ENCODE assay signal across 12 cellular contexts in genomic region chr7:2869981-2870380, GRCh38. TPM values are rescaled to one million over a fixed set of nuclear protein-coding genes. Genes with fewer than 3 reads are reported as not detected.
DNase-seq lines count a peak whose midpoint lies in the region; ATAC-seq and TF ChIP-seq lines count a peak whose summit lies in the region.
"Had no signal": no experiment of that assay in that cellular context is flagged by ENCODE, and none has a peak within 500 bp of the region (broad histone marks: within the 10 kb centered on the region; RNA-seq: fewer than 3 reads in every experiment).

No MANE protein-coding gene starts in this region.

- H3K36me3 ChIP-seq in BLaER1 treated with 17β-estradiol and CSF1 and Interleukin-3, amounts not matched to agents 10 nM and 100 nM, result no peaks in the 10 kb centered on the region
- H3K36me3 ChIP-seq in DND-41 (ENCODE audit: insufficient read depth, low read length), result no peaks in the 10 kb centered on the region

- H3K36me3 Mint-ChIP-seq in activated CD4-positive, alpha-beta memory T cell treated with anti-CD3 and anti-CD28 coated beads, Interleukin-2, amount 10 ng/mL, durations not matched to agents 7 days and 5 days (ENCODE audit: low read depth), result no peaks in the 10 kb centered on the region
- H3K36me3 Mint-ChIP-seq in naive thymus-derived CD8-positive, alpha-beta T cell, result no peaks in the 10 kb centered on the region
- no peaks in the 10 kb centered on the region for H3K36me3 Mint-ChIP-seq in HFFc6 (ENCODE audit: low read depth)

- peak overlapping the region; percentile 66 for H3K27ac Mint-ChIP-seq in activated CD4-positive, alpha-beta memory T cell treated with anti-CD3 and anti-CD28 coated beads, Interleukin-2, amount 10 ng/mL, durations not matched to agents 7 days and 5 days
- H3K27ac Mint-ChIP-seq in naive thymus-derived CD8-positive, alpha-beta T cell, result peak overlapping the region; percentile 47 to 94 (median 78)
- H3K27ac Mint-ChIP-seq in HFFc6, result no peak overlapping the region

- ATAC-seq in DND-41 (ENCODE audit: insufficient read depth, low read depth) (no peak), GM21423 (IDR thresholded peaks at IDR 0.05; ENCODE audit: unreplicated experiment) (no peak)
- no peak for ATAC-seq in naive thymus-derived CD8-positive, alpha-beta T cell

- CTCF ChIA-PET in activated CD4-positive, alpha-beta memory T cell treated with anti-CD3 and anti-CD28 coated beads, Interleukin-2, amount 10 ng/mL, durations not matched to agents 7 days and 5 days (lab: Charles Lee), result no interaction called here

- H3K27me3 ChIP-seq in BLaER1 treated with 17β-estradiol and CSF1 and Interleukin-3, amounts not matched to agents 10 nM and 100 nM, result no peaks in the 10 kb centered on the region
- no peaks in the 10 kb centered on the region for H3K27me3 ChIP-seq in DND-41 (ENCODE audit: insufficient read depth, low read length, poor library complexity)

- no peaks in the 10 kb centered on the region for H3K9me3 Mint-ChIP-seq in activated CD4-positive, alpha-beta memory T cell treated with anti-CD3 and anti-CD28 coated beads, Interleukin-2, amount 10 ng/mL, durations not matched to agents 7 days and 5 days
- H3K9me3 Mint-ChIP-seq in naive thymus-derived CD8-positive, alpha-beta T cell, result no peaks in the 10 kb centered on the region
- H3K9me3 Mint-ChIP-seq in HFFc6, result no peaks in the 10 kb centered on the region

- no peaks in the 10 kb centered on the region for H3K79me2 ChIP-seq in DND-41 (ENCODE audit: insufficient read depth, low read length)

- POLR2A ChIA-PET in activated CD4-positive, alpha-beta memory T cell treated with anti-CD3 and anti-CD28 coated beads, Interleukin-2, amount 10 ng/mL, durations not matched to agents 7 days and 5 days (lab: Charles Lee), result no interaction called here
- POLR2A ChIA-PET in naive thymus-derived CD8-positive, alpha-beta T cell (lab: Charles Lee), result interaction anchor here (0.5 kb wide), 1 partner anchor 223 kb away, joined by 3 read pairs; no protein-coding TSS in a partner anchor

- peak overlapping the region; percentile 64; the same call in 1 of the 2 replicates for H2AFZ ChIP-seq in DND-41 (ENCODE audit: low read depth, low read length)

- H3K4me3 ChIP-seq in BLaER1 treated with 17β-estradiol and CSF1 and Interleukin-3, amounts not matched to agents 10 nM and 100 nM, result peak overlapping the region; percentile 18 to 67 (median 56); a peak in 19 of 20 replicates
- no peak overlapping the region for H3K4me3 ChIP-seq in DND-41 (ENCODE audit: low read depth in 1 of 2, low read length in 2 of 2)

- peak overlapping the region; percentile 32 for H3K4me3 Mint-ChIP-seq in activated CD4-positive, alpha-beta memory T cell treated with anti-CD3 and anti-CD28 coated beads, Interleukin-2, amount 10 ng/mL, durations not matched to agents 7 days and 5 days
- H3K4me3 Mint-ChIP-seq in naive thymus-derived CD8-positive, alpha-beta T cell, result peak overlapping the region in 7 of 10 donors; percentile 14 to 87 (median 65)
- no peak overlapping the region for H3K4me3 Mint-ChIP-seq in HFFc6

- peak overlapping the region; percentile 86 to 99 (median 94) for H3K4me2 ChIP-seq in BLaER1 treated with 17β-estradiol and CSF1 and Interleukin-3, amounts not matched to agents 10 nM and 100 nM
- peak overlapping the region; percentile 42 for H3K4me2 ChIP-seq in DND-41 (ENCODE audit: insufficient read depth, low read length)
- H3K4me2 ChIP-seq: KMS-11 had no signal

- no peaks in the 10 kb centered on the region for H3K9me3 ChIP-seq in BLaER1 treated with 17β-estradiol and CSF1 and Interleukin-3, amounts not matched to agents 10 nM and 100 nM (replicated peaks in 1 of 11)
- H3K9me3 ChIP-seq in DND-41 (ENCODE audit: insufficient read depth, low read length, severe bottlenecking), result no peaks in the 10 kb centered on the region

- H3K4me1 Mint-ChIP-seq in activated CD4-positive, alpha-beta memory T cell treated with anti-CD3 and anti-CD28 coated beads, Interleukin-2, amount 10 ng/mL, durations not matched to agents 7 days and 5 days, result peaks cover 51% of the 10 kb centered on the region
- peaks cover 19 to 53% (median 34%) of the 10 kb centered on the region in 4 donors for H3K4me1 Mint-ChIP-seq in naive thymus-derived CD8-positive, alpha-beta T cell
- H3K4me1 Mint-ChIP-seq in HFFc6 (ENCODE audit: low read depth), result peaks cover 34% of the 10 kb centered on the region

- no peaks in the 10 kb centered on the region for H4K20me1 ChIP-seq in BLaER1 treated with 17β-estradiol and CSF1 and Interleukin-3, amounts not matched to agents 10 nM and 100 nM
- no peaks in the 10 kb centered on the region for H4K20me1 ChIP-seq in DND-41 (ENCODE audit: insufficient read depth, low read length)

- DNase-seq in DND-41, result no peak
- DNase-seq in activated CD4-positive, alpha-beta memory T cell treated with anti-CD3 and anti-CD28 coated beads, Interleukin-2, amount 10 ng/mL, durations not matched to agents 7 days and 5 days, result no peak
- no peak for DNase-seq in naive thymus-derived CD8-positive, alpha-beta T cell
- no peak for DNase-seq in HFFc6
- no peak for DNase-seq in NCI-H2081 treated with DMSO at 0.1 percent for 48 hours (lab: John Stamatoyannopoulos, UW)
- DNase-seq: activated gamma-delta T cell, cerebellar nuclear complex, midbrain, NCI-H187 treated with DMSO at 0.1 percent for 48 hours had no signal

- H3K27ac ChIP-seq in BLaER1 treated with 17β-estradiol and CSF1 and Interleukin-3, amounts not matched to agents 10 nM and 100 nM, result peak overlapping the region in 10 of 11 experiments; percentile 52 to 87 (median 77); a peak in 19 of 22 replicates
- peak overlapping the region; percentile 47; the same call in 1 of the 2 replicates for H3K27ac ChIP-seq in DND-41 (ENCODE audit: low read length)
- H3K27ac ChIP-seq: KMS-11 had no signal

- TF ChIP-seq CTCF in DND-41 (IDR thresholded peaks at IDR 0.05; ENCODE audit: borderline replicate concordance, extremely low read depth, low read length, poor library complexity, severe bottlenecking), result no peak
- TF ChIP-seq CTCF in HFFc6 (IDR thresholded peaks at IDR 0.05), result no peak

- peaks cover 63 to 97% (median 90%) of the 10 kb centered on the region in 10 experiments for H3K4me1 ChIP-seq in BLaER1 treated with 17β-estradiol and CSF1 and Interleukin-3, amounts not matched to agents 10 nM and 100 nM
- H3K4me1 ChIP-seq in DND-41 (ENCODE audit: insufficient read depth, low read length), result peaks cover 13% of the 10 kb centered on the region

- H3K27me3 Mint-ChIP-seq in activated CD4-positive, alpha-beta memory T cell treated with anti-CD3 and anti-CD28 coated beads, Interleukin-2, amount 10 ng/mL, durations not matched to agents 7 days and 5 days, result peaks cover 2% of the 10 kb centered on the region
- no peaks in the 10 kb centered on the region for H3K27me3 Mint-ChIP-seq in naive thymus-derived CD8-positive, alpha-beta T cell
- H3K27me3 Mint-ChIP-seq in HFFc6 (ENCODE audit: insufficient read depth), result peaks cover 5% of the 10 kb centered on the region

- peak overlapping the region in 10 of 11 experiments; percentile 43 to 79 (median 70); a peak in 19 of 22 replicates for H3K9ac ChIP-seq in BLaER1 treated with 17β-estradiol and CSF1 and Interleukin-3, amounts not matched to agents 10 nM and 100 nM
- H3K9ac ChIP-seq in DND-41 (ENCODE audit: low read depth, low read length), result 0 out of 2 replicates have a peak overlapping the region, but pooled peaks have one; percentile 23
- H3K9ac ChIP-seq: KMS-11 had no signal

RNA-seq across cellular contexts. Expression of gene GNA12, which starts 25.9 kb away (rescaled TPM):
- 10 to 100 TPM; 16.3 to 17.4 TPM for total RNA-seq in activated CD4-positive, alpha-beta memory T cell treated with anti-CD3 and anti-CD28 coated beads, Interleukin-2, amount 10 ng/mL, durations not matched to agents 7 days and 5 days
- total RNA-seq in naive thymus-derived CD8-positive, alpha-beta T cell, result 10 to 100 TPM; 18.7 to 21.4 TPM
- 10 to 100 TPM in 1 of 3 donors, 1 to 10 TPM in 2; 4.6 to 13.7 (median 8.5) TPM for polyA plus RNA-seq in naive thymus-derived CD8-positive, alpha-beta T cell
- 10 to 100 TPM; 52.9 to 61.9 (median 57.6) TPM for total RNA-seq in HFFc6 (2021; fragmentation: NEBNext Ultra II Directional; extraction: Animal tissue kit (Norgen Biotek cat#: 25700))

Comparison
In these comparisons a context has a peak if more than half of its experiments do, and no peak if none do; other contexts are left out.
1. H3K4me3 ChIP-seq: peak in BLaER1 treated with 17β-estradiol and CSF1 and Interleukin-3, amounts not matched to agents 10 nM and 100 nM (10 of 10); none in DND-41 (0 of 2).